In the genomic region with DNA sequence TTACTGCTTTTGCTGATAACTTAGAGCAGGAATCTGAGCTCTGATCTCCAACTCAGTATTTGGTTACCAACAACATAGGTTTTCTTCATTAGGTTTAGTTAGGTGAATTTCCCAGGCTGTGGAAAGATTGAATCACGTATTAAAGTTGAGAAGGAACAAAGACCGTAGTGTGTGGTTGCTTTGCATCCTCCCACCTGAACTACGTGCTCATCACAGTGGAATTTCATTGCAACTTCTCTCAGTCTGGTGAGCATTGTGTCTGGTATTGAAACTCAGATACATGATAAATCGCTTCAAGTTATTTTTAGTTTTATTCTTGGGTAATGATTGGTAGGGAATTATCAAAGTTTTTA, we compare ENCODE assay signal across 10 cellular contexts.
A peak's percentile ranks its signal among the peaks of the same experiment; 100 is the strongest.
DNase-seq lines count a peak whose midpoint lies in the region; TF ChIP-seq lines count a peak whose summit lies in the region.
"Had no signal": no experiment of that assay in that cellular context is flagged by ENCODE, and none has a peak within 500 bp of the region (broad histone marks: within the 10 kb centered on the region; RNA-seq: fewer than 3 reads in every experiment).

No MANE protein-coding gene starts in this region.

- peak; percentile 85 for DNase-seq in Caki2 (ENCODE audit: low read depth)
- peak; percentile 7 for DNase-seq in HuH-7.5 (ENCODE audit: low spot score)
- DNase-seq in amniotic epithelial cell (ENCODE audit: low read depth), result peak; percentile 96
- no peak for DNase-seq in NCI-H2081 (lab: John Stamatoyannopoulos, UW)
- DNase-seq in NCI-H510A treated with DMSO at 0.1 percent for 48 hours (lab: John Stamatoyannopoulos, UW), result no peak
- DNase-seq in DMS79 (lab: John Stamatoyannopoulos, UW), result no peak
- no peak for DNase-seq in mesenteric fat pad (ENCODE audit: low spot score)
- DNase-seq: activated gamma-delta T cell, esophagus squamous epithelium had no signal

- peak overlapping the region in 2 of 3 experiments; percentile 11 to 33 for H3K27ac Mint-ChIP-seq in nephron

- H3K4me3 Mint-ChIP-seq in nephron, result no peak overlapping the region

- no peak for TF ChIP-seq CTCF in nephron (IDR thresholded peaks at IDR 0.05; ENCODE audit: unreplicated experiment in 3 of 3)

- in situ Hi-C loops in Caki2 (cut with HindIII; ENCODE audit: low pct_unique_long_range_greater_than_20kb, low sequenced_read_pairs), result no loop called here

- no peaks in the 10 kb centered on the region for H3K36me3 Mint-ChIP-seq in nephron (ENCODE audit: low read depth)

- H3K4me1 Mint-ChIP-seq in nephron, result peaks cover 37% of the 10 kb centered on the region

- no peaks in the 10 kb centered on the region for H3K27me3 Mint-ChIP-seq in nephron (ENCODE audit: low read depth)

- peaks cover 3% of the 10 kb centered on the region for H3K9me3 Mint-ChIP-seq in nephron

Comparison
In these comparisons a context has a peak if more than half of its experiments do, and no peak if none do; other contexts are left out.
1. DNase-seq: peak in Caki2 (single experiment), HuH-7.5 (single experiment) and amniotic epithelial cell (single experiment); none in NCI-H2081 (0 of 2), NCI-H510A treated with DMSO at 0.1 percent for 48 hours (single experiment), DMS79 (single experiment) and mesenteric fat pad (single experiment).